In the genomic region with DNA sequence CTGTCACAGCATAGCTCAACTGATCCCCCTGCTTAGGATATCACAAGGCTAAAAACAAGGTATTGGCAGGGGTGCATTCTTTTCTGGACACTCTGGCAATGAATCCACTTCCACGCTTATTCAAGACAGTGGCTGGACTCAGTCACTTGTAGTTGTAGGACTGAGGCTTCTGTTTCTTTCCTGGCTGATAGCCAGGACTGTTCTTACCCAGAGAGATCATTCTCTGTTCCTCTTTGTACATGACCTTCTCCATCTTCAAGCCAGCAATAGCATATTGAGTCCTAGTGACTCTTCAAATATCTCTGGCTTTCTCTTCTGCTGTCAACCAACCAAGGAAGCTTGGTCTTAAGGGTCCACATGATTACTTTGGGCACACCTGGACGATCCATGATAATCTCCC, we compare ENCODE assay signal across 15 cellular contexts.
DNase-seq lines count a peak whose midpoint lies in the region; ATAC-seq and TF ChIP-seq lines count a peak whose summit lies in the region.
"Had no signal": no experiment of that assay in that cellular context is flagged by ENCODE, and none has a peak within 500 bp of the region (broad histone marks: within the 10 kb centered on the region; RNA-seq: fewer than 3 reads in every experiment).

No MANE protein-coding gene starts in this region.

- no peak overlapping the region for H3K4me3 ChIP-seq in coronary artery

- no peak overlapping the region for H3K27ac ChIP-seq in coronary artery
- H3K27ac ChIP-seq: brain microvascular endothelial cell, KMS-11 had no signal

- no peak for DNase-seq in NCI-H226
- no peak for DNase-seq in coronary artery (ENCODE audit: low spot score)
- DNase-seq in NK-92 (lab: John Stamatoyannopoulos, UW; ENCODE audit: unreplicated experiment) = no peak
- DNase-seq: activated CD4-positive, alpha-beta T cell treated with anti-CD3 and anti-CD28 coated beads, Interleukin-2, amount 50 U/mL, for 1 hour; activated gamma-delta T cell; brain microvascular endothelial cell; glutamatergic neuron; left colon; NCI-H2081 had no signal

- peak; percentile 65 for ATAC-seq in GM18517 (IDR thresholded peaks at IDR 0.05; ENCODE audit: unreplicated experiment)
- peak; percentile 89 for ATAC-seq in GM21367 (IDR thresholded peaks at IDR 0.05; ENCODE audit: unreplicated experiment)
- ATAC-seq in HG02938 (IDR thresholded peaks at IDR 0.05; ENCODE audit: unreplicated experiment) = peak; percentile 93
- peak; percentile 93 for ATAC-seq in HG03565 (IDR thresholded peaks at IDR 0.05; ENCODE audit: unreplicated experiment)
- no peak for ATAC-seq in GM19397 (IDR thresholded peaks at IDR 0.05; ENCODE audit: unreplicated experiment)
- ATAC-seq: left colon had no signal

- TF ChIP-seq CTCF in coronary artery (IDR thresholded peaks at IDR 0.05) = no peak
